Comparison of ENCODE assay signal across 24 cellular contexts in genomic region chr17:46002973-46003316, GRCh38. TPM values are rescaled to one million over a fixed set of nuclear protein-coding genes. Genes with fewer than 3 reads are reported as not detected.
A peak's percentile ranks its signal among the peaks of the same experiment; 100 is the strongest.
DNase-seq lines count a peak whose midpoint lies in the region; ATAC-seq, FAIRE-seq and TF ChIP-seq lines count a peak whose summit lies in the region.
"Had no signal": no experiment of that assay in that cellular context is flagged by ENCODE, and none has a peak within 500 bp of the region (broad histone marks: within the 10 kb centered on the region; RNA-seq: fewer than 3 reads in every experiment).

No MANE protein-coding gene starts in this region.

- no peaks in the 10 kb centered on the region for H3K4me1 Mint-ChIP-seq in activated CD4-positive, alpha-beta T cell treated with anti-CD3 and anti-CD28 coated beads for 36 hours

- H3K4me3 ChIP-seq in Loucy (ENCODE audit: low read length, poor library complexity, severe bottlenecking) (no peak overlapping the region), K562 (no peak overlapping the region)
- H3K4me3 ChIP-seq: adrenal gland, esophagus squamous epithelium, heart right ventricle, lower lobe of right lung, suprapubic skin, upper lobe of right lung had no signal

- H3K9me3 Mint-ChIP-seq in activated CD4-positive, alpha-beta T cell treated with anti-CD3 and anti-CD28 coated beads for 36 hours (ENCODE audit: low read depth): no peaks in the 10 kb centered on the region
- H3K9me3 Mint-ChIP-seq: HFFc6; naive thymus-derived CD8-positive, alpha-beta T cell had no signal

- no peak for DNase-seq in activated CD4-positive, alpha-beta T cell treated with anti-CD3 and anti-CD28 coated beads for 36 hours
- no peak for DNase-seq in activated CD4-positive, alpha-beta T cell treated with anti-CD3 and anti-CD28 coated beads for 1 hour
- DNase-seq in K562 (ENCODE audit: extremely low read depth in 1 of 4, low spot score in 3 of 4) (no peak), sciatic nerve (ENCODE audit: low spot score) (no peak), left lobe of liver (ENCODE audit: low spot score) (no peak), activated gamma-delta T cell (lab: John Stamatoyannopoulos, UW) (no peak)
- DNase-seq: esophagus squamous epithelium had no signal

- H3K79me2 ChIP-seq in Loucy (ENCODE audit: insufficient read depth, low read length): no peaks in the 10 kb centered on the region
- H3K79me2 ChIP-seq in K562 (ENCODE audit: control insufficient read depth, insufficient read depth, low read length): no peaks in the 10 kb centered on the region

- H3K4me1 ChIP-seq in Loucy (ENCODE audit: insufficient read depth, low read length, poor library complexity, severe bottlenecking) (no peaks in the 10 kb centered on the region), K562 (replicated peaks in 1 of 2; ENCODE audit: control insufficient read depth in 2 of 2, insufficient read depth in 2 of 2, low read length in 2 of 2) (peaks cover 0 to 10% of the 10 kb centered on the region in 2 experiments; a peak in 2 of 5 replicates)
- H3K4me1 ChIP-seq: foreskin keratinocyte, lower lobe of right lung, upper lobe of right lung had no signal

- H3K9ac ChIP-seq in Loucy (ENCODE audit: low read depth, low read length, poor library complexity, severe bottlenecking) (no peak overlapping the region), K562 (ENCODE audit: insufficient read depth in 1 of 2, low read depth in 2 of 2, low read length in 2 of 2) (no peak overlapping the region)

- H3K36me3 ChIP-seq in Loucy (ENCODE audit: insufficient read depth, low read length) (no peaks in the 10 kb centered on the region), K562 (ENCODE audit: control insufficient read depth, insufficient read depth, low read length) (no peaks in the 10 kb centered on the region)
- H3K36me3 ChIP-seq: adrenal gland, esophagus squamous epithelium, heart right ventricle, lower lobe of right lung, suprapubic skin, upper lobe of right lung had no signal

- no peaks in the 10 kb centered on the region for H3K36me3 Mint-ChIP-seq in activated CD4-positive, alpha-beta T cell treated with anti-CD3 and anti-CD28 coated beads for 36 hours (ENCODE audit: low read depth)
- H3K36me3 Mint-ChIP-seq: naive thymus-derived CD8-positive, alpha-beta T cell had no signal

- TF ChIP-seq RAD21 in K562 (CRISPR knock-in tag; conservative IDR thresholded peaks at IDR 0.05 in 1 of 2, IDR thresholded peaks at IDR 0.05 in 1 of 2): no peak

- H3K27me3 Mint-ChIP-seq in activated CD4-positive, alpha-beta T cell treated with anti-CD3 and anti-CD28 coated beads for 36 hours: no peaks in the 10 kb centered on the region

- no peak for FAIRE-seq in K562 (lab: Jason Lieb, UNC)

- no peak overlapping the region for H3K27ac Mint-ChIP-seq in activated CD4-positive, alpha-beta T cell treated with anti-CD3 and anti-CD28 coated beads for 36 hours
- H3K27ac Mint-ChIP-seq: HFFc6 had no signal

- CTCF ChIA-PET in activated CD4-positive, alpha-beta T cell treated with anti-CD3 and anti-CD28 coated beads for 36 hours (lab: Charles Lee): interaction anchor here (0.7 to 1.8 kb wide), 5 partner anchors 9 to 210 kb away, joined by 3 to 16 read pairs (median 3); no protein-coding TSS in a partner anchor
- CTCF ChIA-PET in K562 (lab: Yijun Ruan, JAX; ENCODE audit: low intra/inter-chr PET ratio): interaction anchor here (0.6 to 1.6 kb wide), 3 partner anchors 41 to 210 kb away, joined by 4 to 14 read pairs (median 9); no protein-coding TSS in a partner anchor

- H3K9me3 ChIP-seq in Loucy (ENCODE audit: insufficient read depth, low read depth, low read length) (no peaks in the 10 kb centered on the region), K562 (replicated peaks; ENCODE audit: control insufficient read depth, insufficient read depth, low read depth, low read length) (no peaks in the 10 kb centered on the region)
- H3K9me3 ChIP-seq: adrenal gland, esophagus squamous epithelium, heart right ventricle, lower lobe of right lung, suprapubic skin, upper lobe of right lung had no signal

- TF ChIP-seq EP300 in K562 (IDR thresholded peaks at IDR 0.05; ENCODE audit: low read length): no peak

- H2AFZ ChIP-seq in Loucy (ENCODE audit: low read length): 0 out of 2 replicates have a peak overlapping the region, but pooled peaks have one; percentile 19
- no peak overlapping the region for H2AFZ ChIP-seq in K562 (ENCODE audit: low read depth, low read length)

- TF ChIP-seq CTCF in Loucy (conservative IDR thresholded peaks at IDR 0.05; ENCODE audit: low read length) (no peak), K562 (IDR thresholded peaks at IDR 0.05 in 2 of 3, conservative IDR thresholded peaks at IDR 0.05 in 1 of 3; ENCODE audit: insufficient read depth in 2 of 3, low read depth in 1 of 3, low read length in 3 of 3) (no peak)

- no peaks in the 10 kb centered on the region for H3K27me3 ChIP-seq in Loucy (ENCODE audit: insufficient read depth, low read length, poor library complexity, severe bottlenecking)
- H3K27me3 ChIP-seq in K562 (ENCODE audit: control insufficient read depth in 2 of 2, insufficient read depth in 2 of 2, low read length in 2 of 2): no peaks in the 10 kb centered on the region
- H3K27me3 ChIP-seq: adrenal gland, esophagus squamous epithelium, heart right ventricle, suprapubic skin, upper lobe of right lung had no signal

- POLR2A ChIA-PET in activated CD4-positive, alpha-beta T cell treated with anti-CD3 and anti-CD28 coated beads for 36 hours (lab: Charles Lee): no interaction called here
- POLR2A ChIA-PET in K562 (lab: Yijun Ruan, JAX): interaction anchor here (0.6 to 1.4 kb wide), 2 partner anchors 12 to 183 kb away, joined by 3 read pairs; no protein-coding TSS in a partner anchor

- in situ Hi-C loops in K562 (cut with MboI): loop anchor here (5.0 to 10.0 kb wide), 2 partner anchors 214 to 282 kb away; no protein-coding TSS in a partner anchor

- H3K27ac ChIP-seq in K562 (ENCODE audit: extremely low read depth, low read depth, low read length): no peak overlapping the region
- H3K27ac ChIP-seq: 22Rv1, adrenal gland, foreskin keratinocyte, heart right ventricle, lower lobe of right lung, suprapubic skin, upper lobe of right lung had no signal

- H3K9me1 ChIP-seq in K562 (ENCODE audit: control insufficient read depth, insufficient read depth, low read length): no peaks in the 10 kb centered on the region

- no peaks in the 10 kb centered on the region for H3K9me2 ChIP-seq in Loucy (replicated peaks; ENCODE audit: low read depth, low read length)

- H3K4me2 ChIP-seq in Loucy (ENCODE audit: low read depth, low read length, poor library complexity, severe bottlenecking): no peak overlapping the region
- no peak overlapping the region for H3K4me2 ChIP-seq in K562 (ENCODE audit: insufficient read depth, low read length)

- intact Hi-C loops in activated CD4-positive, alpha-beta T cell treated with anti-CD3 and anti-CD28 coated beads for 36 hours (cut with DNase I, micrococcal nuclease): loop anchor here (1.0 to 5.0 kb wide), 6 partner anchors 41 to 284 kb away; no protein-coding TSS in a partner anchor
- intact Hi-C loops in K562 (cut with micrococcal nuclease): loop anchor here (2.0 kb wide), 2 partner anchors 190 to 210 kb away; partner anchors contain the start of gene KANSL1
- intact Hi-C loops in sciatic nerve (cut with DNase I): loop anchor here (1.0 to 10.0 kb wide), 2 partner anchors 25 to 212 kb away; no protein-coding TSS in a partner anchor

- H4K20me1 ChIP-seq in Loucy (ENCODE audit: insufficient read depth, low read length, poor library complexity, severe bottlenecking) (no peaks in the 10 kb centered on the region), K562 (replicated peaks; ENCODE audit: control insufficient read depth, insufficient read depth, low read length) (no peaks in the 10 kb centered on the region)

- peak; percentile 40 for ATAC-seq in activated CD4-positive, alpha-beta T cell treated with anti-CD3 and anti-CD28 coated beads for 36 hours
- peak; percentile 16; the same call in 1 of the 3 replicates for ATAC-seq in K562
- peak; percentile 7 for ATAC-seq in sciatic nerve
- ATAC-seq in HG03521 (IDR thresholded peaks at IDR 0.05; ENCODE audit: unreplicated experiment): no peak
- no peak for ATAC-seq in left lobe of liver

- no peaks in the 10 kb centered on the region for H3F3A ChIP-seq in Loucy (ENCODE audit: low read depth)

- WGBS in K562 (ENCODE audit: insufficient coverage, low coverage, missing lambda C conversion rate): 10% methylated on average over 5 of the region's 7 CpGs

- TF ChIP-seq POLR2A in K562 (conservative IDR thresholded peaks at IDR 0.05): no peak

- BruUV-seq in K562 (replicated peaks; lab: Mats Ljungman, UMichigan): no TSS peak

- H3K4me3 Mint-ChIP-seq in activated CD4-positive, alpha-beta T cell treated with anti-CD3 and anti-CD28 coated beads for 36 hours: no peak overlapping the region
- H3K4me3 Mint-ChIP-seq: brain; HFFc6; naive thymus-derived CD8-positive, alpha-beta T cell had no signal

TF ChIP-seq in K562, 482 proteins besides CTCF, POLR2A, EP300 and RAD21:
- TF ChIP-seq BCOR (IDR thresholded peaks at IDR 0.05) (0 out of 2 replicates have a peak, but pooled peaks have one; percentile 2), HDGF (IDR thresholded peaks at IDR 0.05) (no peak)
TF ChIP-seq in K562: peak in this region for 1.

RNA-seq across cellular contexts. Expression of gene STH, which starts 3.9 kb away (rescaled TPM):
- total RNA-seq in activated CD4-positive, alpha-beta T cell treated with anti-CD3 and anti-CD28 coated beads for 36 hours: not detected
- 1.4 TPM in 1 of 2 replicates, not detected in the other for total RNA-seq in K562 (2011; cell fraction: chromatin; rRNA removed; ENCODE audit: low replicate concordance)
- total RNA-seq in K562 (2011; cell fraction: nucleolus; rRNA removed): not detected in 2 replicates
- not detected in 2 replicates for total RNA-seq in K562 (2011; cell fraction: nucleoplasm; rRNA removed)
- total RNA-seq in K562 (2014; rRNA removed) (not detected in 2 replicates), K562 (2014; rRNA removed; fragmentation: Illumina TruSeq; extraction: Trizol) (not detected in 2 replicates), K562 (2015; rRNA removed; fragmentation: Illumina TruSeq; extraction: Trizol) (not detected in 2 replicates), K562 (2021) (not detected in 2 replicates), sciatic nerve (not detected), left lobe of liver (not detected)
- polyA plus RNA-seq in K562 (2011; rRNA removed) (not detected in 2 replicates), K562 (2014; fragmentation: Illumina TruSeq; extraction: Trizol) (not detected in 2 replicates), K562 (2014; fragmentation: Nextera tagmentation; extraction: Ambion mirVana) (not detected), K562 (2014; rRNA removed) (not detected in 2 replicates)
- not detected in 2 replicates for polyA plus RNA-seq in K562 (2011; cell fraction: cytosol; rRNA removed)
- polyA plus RNA-seq in K562 (2011; cell fraction: nucleus; rRNA removed): not detected in 2 replicates
- not detected in 2 replicates for polyA plus RNA-seq in K562 (2012)
- polyA minus RNA-seq in K562 (2011; rRNA and poly(A)+ RNA removed): 0.70 TPM in 1 of 2 replicates, not detected in the other
- polyA minus RNA-seq in K562 (2011; cell fraction: cytosol; rRNA and poly(A)+ RNA removed): not detected in 2 replicates
- polyA minus RNA-seq in K562 (2011; cell fraction: nucleus; rRNA and poly(A)+ RNA removed): not detected in 2 replicates
- total RNA-seq: adrenal gland; dermis blood vessel endothelial cell; esophagus squamous epithelium; foreskin keratinocyte; heart right ventricle; HFFc6; HT-29; lower lobe of right lung; mononuclear cell; naive thymus-derived CD8-positive, alpha-beta T cell; osteoblast; PC-3; suprapubic skin; upper lobe of right lung had no signal
- polyA plus RNA-seq: adrenal gland; foreskin keratinocyte; heart right ventricle; naive thymus-derived CD8-positive, alpha-beta T cell had no signal

Comparison
In these comparisons a context has a peak if more than half of its experiments do, and no peak if none do; other contexts are left out.
1. ATAC-seq: peak in activated CD4-positive, alpha-beta T cell treated with anti-CD3 and anti-CD28 coated beads for 36 hours (single experiment), K562 (single experiment) and sciatic nerve (single experiment); none in HG03521 (single experiment) and left lobe of liver (single experiment).